In the genomic region with DNA sequence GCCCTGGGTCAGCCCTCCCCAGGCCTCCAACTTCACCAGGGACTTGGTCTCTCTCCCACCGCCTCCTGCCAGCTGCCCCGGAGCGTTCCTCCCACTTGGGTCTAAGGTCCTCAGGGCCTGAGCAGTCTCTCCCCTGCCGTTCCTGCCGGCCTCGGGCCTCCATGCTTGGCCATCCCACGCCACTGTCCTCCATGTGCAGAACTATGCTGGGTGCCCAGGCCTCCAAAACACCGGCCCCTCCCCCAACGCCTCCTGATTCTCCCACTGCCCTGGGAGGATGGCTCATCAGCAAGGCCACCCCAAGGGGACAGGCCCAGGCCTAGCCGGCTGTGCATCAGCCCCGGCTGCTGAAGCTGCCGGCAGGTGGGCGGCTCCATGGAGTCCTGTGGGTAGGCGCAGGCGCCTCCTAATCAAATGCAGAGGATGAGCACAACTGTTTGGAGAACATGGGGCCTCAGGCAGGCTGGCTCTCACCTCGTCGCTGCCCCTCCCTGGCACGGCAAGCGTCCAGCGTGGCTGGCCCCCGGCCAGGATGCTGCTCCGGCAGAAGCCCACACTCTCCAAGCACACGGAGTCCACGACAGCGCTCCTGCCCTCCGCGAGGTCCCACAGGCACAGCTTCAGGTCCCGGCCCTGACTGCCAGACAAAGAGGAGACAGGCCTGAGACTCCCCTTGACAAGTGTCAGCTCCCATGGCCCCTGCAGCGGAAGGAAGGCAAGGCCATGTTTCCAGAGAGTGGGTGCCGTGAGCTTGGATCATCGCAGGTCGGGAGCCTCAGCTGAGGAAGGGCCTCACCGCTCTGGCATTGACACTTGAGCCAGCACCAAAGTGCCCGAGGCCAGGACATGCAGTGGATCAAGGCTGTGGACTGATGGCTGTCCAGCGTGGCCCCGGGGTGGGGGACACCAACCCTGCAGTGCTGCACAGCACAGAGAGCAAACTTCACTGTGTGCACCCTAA, we compare ENCODE assay signal across 16 cellular contexts. TPM values are rescaled to one million over a fixed set of nuclear protein-coding genes. Genes with fewer than 3 reads are reported as not detected.
DNase-seq lines count a peak whose midpoint lies in the region; ATAC-seq, FAIRE-seq and TF ChIP-seq lines count a peak whose summit lies in the region.
"Had no signal": no experiment of that assay in that cellular context is flagged by ENCODE, and none has a peak within 500 bp of the region (broad histone marks: within the 10 kb centered on the region; RNA-seq: fewer than 3 reads in every experiment).

No MANE protein-coding gene starts in this region.

- CTCF ChIA-PET in K562 (lab: Yijun Ruan, JAX; ENCODE audit: low intra/inter-chr PET ratio), result no interaction called here

- intact Hi-C loops in Right ventricle myocardium superior (cut with DNase I), result no loop called here
- intact Hi-C loops in Right ventricle myocardium inferior (cut with DNase I), result no loop called here
- intact Hi-C loops in K562 (cut with micrococcal nuclease), result no loop called here
- intact Hi-C loops in lower leg skin (cut with DNase I; ENCODE audit: low total_unique reads), result no loop called here

- H3K36me3 ChIP-seq in K562 (ENCODE audit: control insufficient read depth, insufficient read depth, low read length), result no peaks in the 10 kb centered on the region

- BruUV-seq in K562 (replicated peaks; lab: Mats Ljungman, UMichigan), result no TSS peak

- no peak for TF ChIP-seq POLR2A in K562 (conservative IDR thresholded peaks at IDR 0.05)
- no peak for TF ChIP-seq POLR2A in lower leg skin (IDR thresholded peaks at IDR 0.05)

- no peak for DNase-seq in Right ventricle myocardium superior
- no peak for DNase-seq in Right ventricle myocardium inferior (ENCODE audit: missing footprints)
- DNase-seq in K562 (ENCODE audit: extremely low read depth in 1 of 4, low spot score in 3 of 4), result no peak
- DNase-seq in lower leg skin (ENCODE audit: low spot score in 2 of 2), result peak; percentile 11 to 80
- DNase-seq in urothelium cell line (ENCODE audit: low spot score), result no peak
- DNase-seq: activated CD4-positive, CD25-positive, alpha-beta regulatory T cell treated with anti-CD3 and anti-CD28 coated beads, Interleukin-2, amount 50 U/mL, for 72 hours; activated naive CD4-positive, alpha-beta T cell treated with anti-CD3 and anti-CD28 coated beads, Interleukin-2, amount 50 U/mL, for 16 hours; kidney glomerular epithelial cell; SHP77; stimulated activated CD4-positive, alpha-beta T cell treated with anti-CD3 and anti-CD28 coated beads, Interleukin-12 subunit alpha, Interleukin-12 subunit beta, amount 100 ng/mL, for 4 hours had no signal

- ATAC-seq in Right ventricle myocardium superior (ENCODE audit: poor library complexity) (peak; percentile 33), Right ventricle myocardium inferior (no peak), K562 (no peak), GM18520 (IDR thresholded peaks at IDR 0.05; ENCODE audit: unreplicated experiment) (no peak), GM19023 (IDR thresholded peaks at IDR 0.05; ENCODE audit: unreplicated experiment) (no peak), GM18868 (IDR thresholded peaks at IDR 0.05; ENCODE audit: unreplicated experiment) (no peak)
- ATAC-seq: GM12878; stimulated activated naive CD8-positive, alpha-beta T cell treated with anti-CD3 and anti-CD28 coated beads, Interleukin-15, amount 100 ng/mL, for 72 hours had no signal

- FAIRE-seq in K562 (lab: Jason Lieb, UNC), result no peak
- peak; percentile 59 for FAIRE-seq in urothelium cell line (lab: Jason Lieb, UNC)
- FAIRE-seq: G401.6, GM12878 had no signal

- H3K4me1 ChIP-seq in K562 (replicated peaks in 1 of 2; ENCODE audit: control insufficient read depth in 2 of 2, insufficient read depth in 2 of 2, low read length in 2 of 2), result peaks cover 22 to 64% of the 10 kb centered on the region in 2 experiments

- H3K4me3 ChIP-seq in K562, result no peak overlapping the region
- H3K4me3 ChIP-seq in lower leg skin (ENCODE audit: low read depth, poor library complexity, severe bottlenecking), result no peak overlapping the region
- H3K4me3 ChIP-seq: GM12878 had no signal

- H3K4me2 ChIP-seq in K562 (ENCODE audit: insufficient read depth, low read length), result no peak overlapping the region

- H3K79me2 ChIP-seq in K562 (ENCODE audit: control insufficient read depth, insufficient read depth, low read length), result no peaks in the 10 kb centered on the region

- POLR2A ChIA-PET in K562 (lab: Yijun Ruan, JAX), result interaction anchor here (0.5 to 5.7 kb wide), 8 partner anchors 12 to 917 kb away, joined by 3 to 43 read pairs (median 4); no protein-coding TSS in a partner anchor

- no peaks in the 10 kb centered on the region for H3K9me3 ChIP-seq in K562 (replicated peaks; ENCODE audit: control insufficient read depth, insufficient read depth, low read depth, low read length)

- WGBS in K562 (ENCODE audit: insufficient coverage, low coverage, missing lambda C conversion rate), result 82% methylated on average over 36 of the region's 36 CpGs
- WGBS in lower leg skin, 2 donors, result 60 to 75% methylated on average over 27 to 29 of the region's 36 CpGs

- peaks cover 9% of the 10 kb centered on the region; the same call in 1 of the 2 replicates for H4K20me1 ChIP-seq in K562 (replicated peaks; ENCODE audit: control insufficient read depth, insufficient read depth, low read length)

- no peak for TF ChIP-seq CTCF in K562 (IDR thresholded peaks at IDR 0.05 in 2 of 3, conservative IDR thresholded peaks at IDR 0.05 in 1 of 3; ENCODE audit: insufficient read depth in 2 of 3, low read depth in 1 of 3, low read length in 3 of 3)
- no peak for TF ChIP-seq CTCF in lower leg skin (IDR thresholded peaks at IDR 0.05)

- H3K9me1 ChIP-seq in K562 (ENCODE audit: control insufficient read depth, insufficient read depth, low read length), result no peaks in the 10 kb centered on the region

- H3K27me3 ChIP-seq in K562 (ENCODE audit: control insufficient read depth in 2 of 2, insufficient read depth in 2 of 2, low read length in 2 of 2), result no peaks in the 10 kb centered on the region

- TF ChIP-seq EP300 in K562 (IDR thresholded peaks at IDR 0.05; ENCODE audit: low read length), result no peak

- H3K9ac ChIP-seq in K562 (ENCODE audit: insufficient read depth in 1 of 2, low read depth in 2 of 2, low read length in 2 of 2), result peak overlapping the region in 1 of 2 experiments; percentile 75; a peak in 2 of 4 replicates

- no peak overlapping the region for H3K27ac ChIP-seq in K562 (ENCODE audit: extremely low read depth, low read depth, low read length)

- no peak overlapping the region for H2AFZ ChIP-seq in K562 (ENCODE audit: low read depth, low read length)

- TF ChIP-seq RAD21 in K562 (CRISPR knock-in tag; conservative IDR thresholded peaks at IDR 0.05 in 1 of 2, IDR thresholded peaks at IDR 0.05 in 1 of 2), result no peak

- in situ Hi-C loops in K562 (cut with MboI), result no loop called here

RNA-seq across cellular contexts. Expression of gene GNB1L, which starts 42.6 kb away (rescaled TPM):
- total RNA-seq in Right ventricle myocardium superior (2.5 TPM), Right ventricle myocardium inferior (1.9 TPM), K562 (2014; rRNA removed) (48.9 and 69.1 TPM in 2 replicates), K562 (2014; rRNA removed; fragmentation: Illumina TruSeq; extraction: Trizol) (0.57 and 0.84 TPM in 2 replicates), K562 (2015; rRNA removed; fragmentation: Illumina TruSeq; extraction: Trizol) (17.8 and 20.6 TPM in 2 replicates), K562 (2021) (50.5 and 55.3 TPM in 2 replicates), lower leg skin (10 to 100 TPM; 10.0 to 16.2 (median 11.2) TPM)
- total RNA-seq in K562 (2011; cell fraction: chromatin; rRNA removed; ENCODE audit: low replicate concordance), result 5.3 and 21.3 TPM in 2 replicates
- total RNA-seq in K562 (2011; cell fraction: nucleolus; rRNA removed), result 21.8 and 25.5 TPM in 2 replicates
- total RNA-seq in K562 (2011; cell fraction: nucleoplasm; rRNA removed), result 7.3 and 7.8 TPM in 2 replicates
- polyA plus RNA-seq in K562 (2011; rRNA removed) (10.2 and 35.0 TPM in 2 replicates), K562 (2014; fragmentation: Illumina TruSeq; extraction: Trizol) (1.9 and 18.0 TPM in 2 replicates), K562 (2014; fragmentation: Nextera tagmentation; extraction: Ambion mirVana) (1 to 10 TPM in 1 of 2 experiments, under 1 TPM in 1; 0.56 to 3.5 TPM), K562 (2014; rRNA removed) (40.7 and 41.3 TPM in 2 replicates)
- polyA plus RNA-seq in K562 (2011; cell fraction: cytosol; rRNA removed), result 37.2 and 43.8 TPM in 2 replicates
- 33.2 and 43.3 TPM in 2 replicates for polyA plus RNA-seq in K562 (2011; cell fraction: nucleus; rRNA removed)
- 42.2 and 62.2 TPM in 2 replicates for polyA plus RNA-seq in K562 (2012)
- polyA minus RNA-seq in K562 (2011; rRNA and poly(A)+ RNA removed), result 2.8 and 3.7 TPM in 2 replicates
- 13.2 and 33.0 TPM in 2 replicates for polyA minus RNA-seq in K562 (2011; cell fraction: cytosol; rRNA and poly(A)+ RNA removed)
- polyA minus RNA-seq in K562 (2011; cell fraction: nucleus; rRNA and poly(A)+ RNA removed), result 12.0 and 14.3 TPM in 2 replicates

RNA-seq across cellular contexts. Expression of gene RTL10, which starts 42.6 kb away (rescaled TPM):
- 6.2 TPM for total RNA-seq in Right ventricle myocardium superior
- 8.5 TPM for total RNA-seq in Right ventricle myocardium inferior
- total RNA-seq in K562 (2011; cell fraction: chromatin; rRNA removed; ENCODE audit: low replicate concordance), result 82.4 and 192 TPM in 2 replicates
- 134 and 166 TPM in 2 replicates for total RNA-seq in K562 (2011; cell fraction: nucleolus; rRNA removed)
- total RNA-seq in K562 (2011; cell fraction: nucleoplasm; rRNA removed), result 107 and 110 TPM in 2 replicates
- total RNA-seq in K562 (2014; rRNA removed), result 32.5 and 42.0 TPM in 2 replicates
- 16.3 and 19.8 TPM in 2 replicates for total RNA-seq in K562 (2014; rRNA removed; fragmentation: Illumina TruSeq; extraction: Trizol)
- total RNA-seq in K562 (2015; rRNA removed; fragmentation: Illumina TruSeq; extraction: Trizol), result 26.2 and 28.8 TPM in 2 replicates
- 75.4 and 75.5 TPM in 2 replicates for total RNA-seq in K562 (2021)
- 32.7 and 82.6 TPM in 2 replicates for polyA plus RNA-seq in K562 (2011; rRNA removed)
- 68.8 and 74.9 TPM in 2 replicates for polyA plus RNA-seq in K562 (2011; cell fraction: cytosol; rRNA removed)
- 124 and 157 TPM in 2 replicates for polyA plus RNA-seq in K562 (2011; cell fraction: nucleus; rRNA removed)
- polyA plus RNA-seq in K562 (2012), result 40.3 and 56.9 TPM in 2 replicates
- 39.2 and 40.1 TPM in 2 replicates for polyA plus RNA-seq in K562 (2014; fragmentation: Illumina TruSeq; extraction: Trizol)
- 10 to 100 TPM; 23.6 to 33.7 TPM for polyA plus RNA-seq in K562 (2014; fragmentation: Nextera tagmentation; extraction: Ambion mirVana)
- 28.2 and 31.2 TPM in 2 replicates for polyA plus RNA-seq in K562 (2014; rRNA removed)
- polyA minus RNA-seq in K562 (2011; rRNA and poly(A)+ RNA removed), result 49.5 and 66.5 TPM in 2 replicates
- 31.7 and 46.0 TPM in 2 replicates for polyA minus RNA-seq in K562 (2011; cell fraction: cytosol; rRNA and poly(A)+ RNA removed)
- 42.7 and 85.4 TPM in 2 replicates for polyA minus RNA-seq in K562 (2011; cell fraction: nucleus; rRNA and poly(A)+ RNA removed)
- total RNA-seq in lower leg skin, result 10 to 100 TPM; 24.5 to 28.0 (median 27.1) TPM

RNA-seq across cellular contexts. Expression of gene TBX1, which starts 51.5 kb away (rescaled TPM):
- total RNA-seq in Right ventricle myocardium superior (3.2 TPM), Right ventricle myocardium inferior (3.6 TPM), K562 (2014; rRNA removed) (8.9 and 14.0 TPM in 2 replicates), K562 (2014; rRNA removed; fragmentation: Illumina TruSeq; extraction: Trizol) (2.1 and 2.6 TPM in 2 replicates), K562 (2015; rRNA removed; fragmentation: Illumina TruSeq; extraction: Trizol) (3.5 and 3.9 TPM in 2 replicates), K562 (2021) (34.2 and 35.0 TPM in 2 replicates), lower leg skin (10 to 100 TPM in 1 of 4 donors, 1 to 10 TPM in 3; 1.5 to 14.1 (median 4.9) TPM)
- total RNA-seq in K562 (2011; cell fraction: chromatin; rRNA removed; ENCODE audit: low replicate concordance), result 31.9 and 90.7 TPM in 2 replicates
- 41.9 and 52.4 TPM in 2 replicates for total RNA-seq in K562 (2011; cell fraction: nucleolus; rRNA removed)
- 40.6 and 47.0 TPM in 2 replicates for total RNA-seq in K562 (2011; cell fraction: nucleoplasm; rRNA removed)
- polyA plus RNA-seq in K562 (2011; rRNA removed) (2.5 and 9.5 TPM in 2 replicates), K562 (2014; fragmentation: Illumina TruSeq; extraction: Trizol) (8.0 and 12.8 TPM in 2 replicates), K562 (2014; fragmentation: Nextera tagmentation; extraction: Ambion mirVana) (under 1 TPM; 0.07 to 0.11 TPM), K562 (2014; rRNA removed) (14.7 and 17.1 TPM in 2 replicates)
- 5.8 and 7.7 TPM in 2 replicates for polyA plus RNA-seq in K562 (2011; cell fraction: cytosol; rRNA removed)
- polyA plus RNA-seq in K562 (2011; cell fraction: nucleus; rRNA removed), result 55.1 and 87.1 TPM in 2 replicates
- 12.4 and 14.0 TPM in 2 replicates for polyA plus RNA-seq in K562 (2012)
- polyA minus RNA-seq in K562 (2011; rRNA and poly(A)+ RNA removed), result 2.2 and 5.5 TPM in 2 replicates
- 5.4 and 22.9 TPM in 2 replicates for polyA minus RNA-seq in K562 (2011; cell fraction: cytosol; rRNA and poly(A)+ RNA removed)
- polyA minus RNA-seq in K562 (2011; cell fraction: nucleus; rRNA and poly(A)+ RNA removed), result 20.1 and 45.7 TPM in 2 replicates
- total RNA-seq: GM12878 had no signal
- polyA plus RNA-seq: GM12878 had no signal

Comparison
In these comparisons a context has a peak if more than half of its experiments do, and no peak if none do; other contexts are left out.
1. DNase-seq: peak in lower leg skin (2 of 2); none in Right ventricle myocardium superior (single experiment), Right ventricle myocardium inferior (single experiment), K562 (0 of 4) and urothelium cell line (single experiment).